22 cellular contexts compared by ENCODE assay signal in genomic region chr5:93348231-93348630, GRCh38.
DNase-seq lines count a peak whose midpoint lies in the region; ATAC-seq, FAIRE-seq and TF ChIP-seq lines count a peak whose summit lies in the region.
"Had no signal": no experiment of that assay in that cellular context is flagged by ENCODE, and none has a peak within 500 bp of the region (broad histone marks: within the 10 kb centered on the region; RNA-seq: fewer than 3 reads in every experiment).

No MANE protein-coding gene starts in this region.

- 90% methylated on average over 10 of the region's 15 CpGs; no CpG with 5 or more reads in 1 of the 2 experiments for WGBS in IMR-90 (ENCODE audit: extremely low coverage in 2 of 2, insufficient read length in 1 of 2), 2 experiments
- WGBS in trophoblast cell (ENCODE audit: extremely low coverage, insufficient coverage, insufficient read length), result no CpG with 5 or more reads among the region's 15 CpGs

- no peak overlapping the region for H2BK20ac ChIP-seq in IMR-90 (ENCODE audit: low read depth, low read length)

- H2BK12ac ChIP-seq in trophoblast cell (ENCODE audit: low read length), result no peak overlapping the region

- H2AFZ ChIP-seq in IMR-90 (replicated peaks; ENCODE audit: low read length, poor library complexity) (peak overlapping the region; percentile 24), trophoblast cell (ENCODE audit: insufficient read depth, low read length, poor library complexity) (no peak overlapping the region), osteoblast (ENCODE audit: low read length) (no peak overlapping the region)
- H2AFZ ChIP-seq: GM23248 had no signal

- H3K18ac ChIP-seq in IMR-90 (ENCODE audit: low read depth, low read length) (no peak overlapping the region), trophoblast cell (ENCODE audit: low read length) (no peak overlapping the region)

- intact Hi-C loops in IMR-90 (cut with micrococcal nuclease) (no loop called here), kidney (cut with DNase I) (no loop called here)

- TF ChIP-seq POLR2A in IMR-90 (IDR thresholded peaks at IDR 0.05; ENCODE audit: low read depth, low read length) (no peak), H54 (IDR thresholded peaks at IDR 0.05; ENCODE audit: low read depth, low read length) (no peak)

- H3K79me1 ChIP-seq in IMR-90 (ENCODE audit: low read depth in 1 of 2, low read length in 2 of 2), result no peaks in the 10 kb centered on the region
- H3K79me1 ChIP-seq in trophoblast cell (ENCODE audit: low read length), result no peaks in the 10 kb centered on the region

- H3K14ac ChIP-seq in IMR-90 (replicated peaks; ENCODE audit: low read depth, low read length), result no peak overlapping the region
- no peak overlapping the region for H3K14ac ChIP-seq in trophoblast cell (ENCODE audit: low read length)

- H3K27ac ChIP-seq in IMR-90 (ENCODE audit: insufficient read depth, low read length) (no peak overlapping the region), kidney (ENCODE audit: low read depth in 2 of 2, low read length in 2 of 2) (no peak overlapping the region), trophoblast cell (ENCODE audit: low read depth, low read length) (no peak overlapping the region), osteoblast (ENCODE audit: low read depth, low read length) (no peak overlapping the region)
- H3K27ac ChIP-seq: GM23248, SJSA1 had no signal

- H3K4ac ChIP-seq in IMR-90 (ENCODE audit: low read depth, low read length), result no peak overlapping the region
- no peak overlapping the region for H3K4ac ChIP-seq in trophoblast cell (ENCODE audit: low read depth, low read length)

- H4K20me1 ChIP-seq in IMR-90 (ENCODE audit: insufficient read depth, low read length), result no peaks in the 10 kb centered on the region
- no peaks in the 10 kb centered on the region for H4K20me1 ChIP-seq in osteoblast (ENCODE audit: insufficient read depth, low read length)

- H2BK5ac ChIP-seq in IMR-90 (ENCODE audit: low read depth, low read length, poor library complexity, severe bottlenecking), result no peak overlapping the region
- H2BK5ac ChIP-seq in trophoblast cell (ENCODE audit: low read depth, low read length, poor library complexity), result no peak overlapping the region

- no peaks in the 10 kb centered on the region for H3K36me3 ChIP-seq in IMR-90 (ENCODE audit: control insufficient read depth, insufficient read depth, low read length)
- no peaks in the 10 kb centered on the region for H3K36me3 ChIP-seq in kidney (ENCODE audit: control insufficient read depth in 1 of 2, insufficient read depth in 2 of 2, low read length in 2 of 2)
- H3K36me3 ChIP-seq in trophoblast cell (ENCODE audit: control insufficient read depth in 1 of 2, insufficient read depth in 2 of 2, low read length in 2 of 2), result no peaks in the 10 kb centered on the region
- H3K36me3 ChIP-seq in osteoblast (ENCODE audit: insufficient read depth, low read length), result no peaks in the 10 kb centered on the region
- H3K36me3 ChIP-seq: MG63, SJSA1 had no signal

- BruUV-seq in IMR-90 (replicated peaks; lab: Mats Ljungman, UMichigan), result no TSS peak

- H3K23ac ChIP-seq in IMR-90 (ENCODE audit: low read depth, low read length) (no peak overlapping the region), trophoblast cell (ENCODE audit: low read length) (no peak overlapping the region)

- H2BK15ac ChIP-seq in IMR-90 (ENCODE audit: low read depth, low read length), result no peak overlapping the region

- TF ChIP-seq CTCF in IMR-90 (conservative IDR thresholded peaks at IDR 0.05; ENCODE audit: low read depth, low read length) (no peak), astrocyte of the cerebellum (IDR thresholded peaks at IDR 0.05; ENCODE audit: low read depth, low read length, missing control alignments) (no peak), kidney (IDR thresholded peaks at IDR 0.05; ENCODE audit: borderline replicate concordance, extremely low read depth, insufficient read depth) (no peak), GM13976 (IDR thresholded peaks at IDR 0.05; ENCODE audit: borderline replicate concordance, control extremely low read depth, extremely low read depth, insufficient read depth, missing control alignments) (no peak), osteoblast (IDR thresholded peaks at IDR 0.05; ENCODE audit: extremely low read depth, low read depth, low read length) (no peak)

- CTCF ChIA-PET in IMR-90 (lab: Yijun Ruan, JAX), result no interaction called here

- no peak for ATAC-seq in IMR-90 (ENCODE audit: low read depth)
- ATAC-seq: Panc1 had no signal

- in situ Hi-C loops in IMR-90 (cut with MboI; ENCODE audit: low sequenced_read_pairs) (no loop called here), astrocyte of the cerebellum (cut with HindIII; ENCODE audit: low sequenced_read_pairs) (no loop called here), GM13976 (cut with MboI; ENCODE audit: low sequenced_read_pairs, unreplicated experiment) (no loop called here)

- dilution Hi-C loops in IMR-90 (cut with HindIII; ENCODE audit: low sequenced_read_pairs, unreplicated experiment), result no loop called here

- no peak overlapping the region for H4K12ac ChIP-seq in trophoblast cell (ENCODE audit: low read depth, low read length)

- H2AK9ac ChIP-seq in IMR-90 (replicated peaks; ENCODE audit: low read depth, low read length, poor library complexity), result no peak overlapping the region

- no peak overlapping the region for H3K56ac ChIP-seq in IMR-90 (ENCODE audit: extremely low read depth, insufficient read depth, low read length)

- no peaks in the 10 kb centered on the region for H3K79me2 ChIP-seq in trophoblast cell (ENCODE audit: control insufficient read depth, insufficient read depth, low read length, poor library complexity)
- no peaks in the 10 kb centered on the region for H3K79me2 ChIP-seq in osteoblast (ENCODE audit: insufficient read depth, low read length)

- H3K9me3 ChIP-seq in IMR-90 (ENCODE audit: control insufficient read depth, insufficient read depth, low read length), result no peaks in the 10 kb centered on the region
- H3K9me3 ChIP-seq in kidney (ENCODE audit: control insufficient read depth in 1 of 2, low read length in 2 of 2), result no peaks in the 10 kb centered on the region
- no peaks in the 10 kb centered on the region for H3K9me3 ChIP-seq in trophoblast cell (ENCODE audit: insufficient read depth, low read depth, low read length)
- no peaks in the 10 kb centered on the region for H3K9me3 ChIP-seq in osteoblast (ENCODE audit: low read depth, low read length)
- H3K9me3 ChIP-seq: Caco-2, MG63, SJSA1 had no signal

- no peak overlapping the region for H3K4me2 ChIP-seq in IMR-90 (ENCODE audit: low read depth, low read length)
- H3K4me2 ChIP-seq in trophoblast cell (ENCODE audit: low read length), result no peak overlapping the region
- H3K4me2 ChIP-seq in osteoblast (ENCODE audit: insufficient read depth, low read length), result no peak overlapping the region

- POLR2A ChIA-PET in IMR-90 (lab: Charles Lee; ENCODE audit: unreplicated experiment), result no interaction called here

- 0 out of 2 replicates have a peak, but pooled peaks cover 3% of the 10 kb centered on the region for H3K9me1 ChIP-seq in IMR-90 (ENCODE audit: insufficient read depth, low read length)

- H4K8ac ChIP-seq in IMR-90 (ENCODE audit: low read depth in 2 of 2, low read length in 2 of 2) (no peak overlapping the region), trophoblast cell (ENCODE audit: low read depth, low read length) (no peak overlapping the region)

- DNase-seq in IMR-90 (no peak), astrocyte of the cerebellum (ENCODE audit: low read depth) (peak; percentile 92), kidney (peak; percentile 81), trophoblast cell (peak; percentile 13), inferior parietal cortex (ENCODE audit: extremely low spot score) (no peak), H54 (ENCODE audit: insufficient read length, low spot score) (no peak), GM13976 (ENCODE audit: low spot score) (no peak), osteoblast (ENCODE audit: insufficient read length, low spot score, missing footprints) (no peak)
- DNase-seq: Caco-2; CD4-positive, alpha-beta T cell; GM23248; HFFc6; MG63; NCI-H1048; NCI-H1436; NCI-H1930; NCI-H226; NCI-H524 treated with DMSO at 0.1 percent for 48 hours had no signal

- no peak overlapping the region for H4K5ac ChIP-seq in IMR-90 (ENCODE audit: low read depth, low read length)

- no peaks in the 10 kb centered on the region for H3K27me3 ChIP-seq in IMR-90 (ENCODE audit: control insufficient read depth, insufficient read depth, low read length)
- no peaks in the 10 kb centered on the region for H3K27me3 ChIP-seq in trophoblast cell (ENCODE audit: insufficient read depth, low read length)
- no peaks in the 10 kb centered on the region for H3K27me3 ChIP-seq in osteoblast (ENCODE audit: insufficient read depth, low read length)
- H3K27me3 ChIP-seq: MG63, SJSA1 had no signal

- H3K9ac ChIP-seq in IMR-90 (ENCODE audit: low read depth, low read length) (no peak overlapping the region), kidney (ENCODE audit: low read length in 2 of 2) (no peak overlapping the region), trophoblast cell (ENCODE audit: low read length) (no peak overlapping the region)
- H3K9ac ChIP-seq: GM23248 had no signal

- H2AK5ac ChIP-seq in IMR-90 (ENCODE audit: low read depth, low read length) (no peak overlapping the region), trophoblast cell (ENCODE audit: low read length) (no peak overlapping the region)

- H3K4me1 ChIP-seq in IMR-90 (ENCODE audit: control insufficient read depth, insufficient read depth, low read length) (no peaks in the 10 kb centered on the region; the same call in none of the 2 replicates), kidney (ENCODE audit: control insufficient read depth in 1 of 2, insufficient read depth in 1 of 2, low read depth in 1 of 2, low read length in 2 of 2) (peaks cover 0 to 3% of the 10 kb centered on the region in 2 donors), trophoblast cell (ENCODE audit: control insufficient read depth in 1 of 2, insufficient read depth in 2 of 2, low read length in 2 of 2) (no peaks in the 10 kb centered on the region), osteoblast (ENCODE audit: insufficient read depth, low read length) (peaks cover 12% of the 10 kb centered on the region)
- H3K4me1 ChIP-seq: Caco-2, SJSA1 had no signal

- H2BK120ac ChIP-seq in IMR-90 (ENCODE audit: low read depth, low read length) (no peak overlapping the region), trophoblast cell (ENCODE audit: insufficient read depth, low read length, poor library complexity) (no peak overlapping the region)

- H3K4me3 ChIP-seq in IMR-90 (ENCODE audit: insufficient read depth, low read depth, low read length) (no peak overlapping the region), astrocyte of the cerebellum (ENCODE audit: low read depth, low read length) (no peak overlapping the region), kidney (ENCODE audit: low read length in 2 of 2) (no peak overlapping the region), trophoblast cell (ENCODE audit: low read depth, low read length) (no peak overlapping the region), osteoblast (ENCODE audit: insufficient read depth, low read length) (no peak overlapping the region)
- H3K4me3 ChIP-seq: GM23248, MG63, SJSA1 had no signal

- FAIRE-seq in kidney (lab: Jason Lieb, UNC) (no peak), H54 (lab: Jason Lieb, UNC) (no peak)
- FAIRE-seq: A204.1, G401.6 had no signal

- no peak overlapping the region for H4K91ac ChIP-seq in IMR-90 (ENCODE audit: insufficient read depth, low read depth, low read length)
- no peak overlapping the region for H4K91ac ChIP-seq in trophoblast cell (ENCODE audit: low read depth, low read length)

- TF ChIP-seq RAD21 in IMR-90 (IDR thresholded peaks at IDR 0.05; ENCODE audit: low read length), result no peak

Comparison
In these comparisons a context has a peak if more than half of its experiments do, and no peak if none do; other contexts are left out.
1. DNase-seq: peak in astrocyte of the cerebellum (single experiment), kidney (single experiment) and trophoblast cell (2 of 2); none in IMR-90 (single experiment), inferior parietal cortex (single experiment), H54 (single experiment), GM13976 (single experiment) and osteoblast (single experiment).